Comparison of ENCODE assay signal across 1 cellular context in the genomic region with DNA sequence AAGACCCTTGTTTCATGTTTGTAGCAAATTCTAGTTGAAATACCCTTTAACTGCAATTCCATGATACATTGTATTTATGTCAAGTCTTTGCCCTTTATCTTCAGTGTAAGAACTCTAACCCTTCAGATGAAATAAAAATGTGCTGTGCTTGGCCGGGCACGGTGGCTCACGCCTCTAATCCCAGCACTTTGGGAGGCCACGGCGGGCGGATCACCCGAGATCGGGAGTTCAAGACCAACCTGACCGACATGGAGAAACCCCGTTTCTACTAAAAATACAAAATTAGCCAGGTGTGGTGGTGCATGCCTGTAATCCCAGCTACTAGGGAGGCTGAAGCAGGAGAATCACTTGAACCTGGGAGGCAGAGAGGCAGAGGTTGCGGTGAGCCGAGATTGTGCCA. TPM values are rescaled to one million over a fixed set of nuclear protein-coding genes. Genes with fewer than 3 reads are reported as not detected.
"Had no signal": no experiment of that assay in that cellular context is flagged by ENCODE, and none has a peak within 500 bp of the region (broad histone marks: within the 10 kb centered on the region; RNA-seq: fewer than 3 reads in every experiment).

No MANE protein-coding gene starts in this region.

RNA-seq across cellular contexts. Expression of a gene that starts 6.4 kb away (rescaled TPM):
- total RNA-seq: myocyte had no signal
